Comparison of ENCODE assay signal across 10 cellular contexts in the genomic region with DNA sequence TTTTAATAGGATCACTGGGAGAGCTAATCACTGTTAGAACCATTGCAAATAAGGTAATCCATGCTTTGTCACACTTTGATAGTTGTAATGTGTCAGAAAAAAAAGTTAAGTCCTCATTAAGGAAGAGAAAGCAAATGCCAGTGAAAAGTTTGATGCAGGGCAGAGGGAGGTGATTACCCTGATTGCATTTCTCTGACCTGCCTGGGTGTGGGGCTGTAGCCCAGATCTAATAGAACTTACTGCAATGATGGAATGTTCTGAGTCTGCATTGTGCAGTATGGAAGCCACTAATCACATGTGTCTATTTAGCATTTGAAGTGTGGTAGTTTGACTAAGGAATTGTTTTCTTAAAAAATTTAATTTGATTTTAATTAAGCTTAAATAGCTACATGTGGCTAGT.
A peak's percentile ranks its signal among the peaks of the same experiment; 100 is the strongest.
DNase-seq lines count a peak whose midpoint lies in the region; ATAC-seq and TF ChIP-seq lines count a peak whose summit lies in the region.
"Had no signal": no experiment of that assay in that cellular context is flagged by ENCODE, and none has a peak within 500 bp of the region (broad histone marks: within the 10 kb centered on the region; RNA-seq: fewer than 3 reads in every experiment).

No MANE protein-coding gene starts in this region.

- H3K4me1 ChIP-seq in SK-N-SH (ENCODE audit: control insufficient read depth in 1 of 2, insufficient read depth in 2 of 2, low read depth in 1 of 2, low read length in 1 of 2): no peaks in the 10 kb centered on the region
- H3K4me1 ChIP-seq in adrenal gland (replicated peaks in 1 of 2): no peaks in the 10 kb centered on the region

- CTCF ChIA-PET in SK-N-SH (lab: Yijun Ruan, JAX): interaction anchor here (0.7 kb wide), 1 partner anchor 9 kb away, joined by 3 read pairs; no protein-coding TSS in a partner anchor

- no peaks in the 10 kb centered on the region for H3K79me2 ChIP-seq in SK-N-SH (ENCODE audit: insufficient read depth)

- TF ChIP-seq EP300 in SK-N-SH (IDR thresholded peaks at IDR 0.05; ENCODE audit: borderline replicate concordance in 1 of 2, low read depth in 1 of 2, low read length in 1 of 2): no peak

- H3K36me3 ChIP-seq in SK-N-SH (replicated peaks in 1 of 2; ENCODE audit: control insufficient read depth in 1 of 2, insufficient read depth in 2 of 2, low read length in 1 of 2) (no peaks in the 10 kb centered on the region), adrenal gland (replicated peaks in 1 of 2) (no peaks in the 10 kb centered on the region)

- H3K4me2 ChIP-seq in SK-N-SH: no peak overlapping the region

- TF ChIP-seq CTCF in SK-N-SH (IDR thresholded peaks at IDR 0.05) (peak; percentile 43; the same call in 1 of the 2 replicates), adrenal gland (IDR thresholded peaks at IDR 0.05) (peak in 2 of 6 experiments; percentile 6 to 17)

- H3K4me3 ChIP-seq in SK-N-SH (ENCODE audit: low read depth in 2 of 2, low read length in 1 of 2) (no peak overlapping the region), adrenal gland (no peak overlapping the region)

- H3K9me2 ChIP-seq in SK-N-SH: no peaks in the 10 kb centered on the region

- H3K9ac ChIP-seq in SK-N-SH: no peak overlapping the region

- intact Hi-C loops in adrenal gland (cut with DNase I): no loop called here

- H3K27ac ChIP-seq in SK-N-SH (ENCODE audit: low read depth in 2 of 2, low read length in 1 of 2): no peak overlapping the region
- H3K27ac ChIP-seq in adrenal gland: no peak overlapping the region

- peak; percentile 30 for TF ChIP-seq RAD21 in SK-N-SH (IDR thresholded peaks at IDR 0.05; ENCODE audit: low read length)

- POLR2A ChIA-PET in SK-N-SH (lab: Yijun Ruan, JAX): no interaction called here

- TF ChIP-seq POLR2A in adrenal gland (IDR thresholded peaks at IDR 0.05): no peak

- H3F3A ChIP-seq in SK-N-SH (replicated peaks; ENCODE audit: insufficient read depth): no peaks in the 10 kb centered on the region

- H3K27me3 ChIP-seq in SK-N-SH (ENCODE audit: insufficient read depth) (no peaks in the 10 kb centered on the region), adrenal gland (no peaks in the 10 kb centered on the region)

- H2AFZ ChIP-seq in SK-N-SH (ENCODE audit: low read depth): no peak overlapping the region

- peak; percentile 68 for ATAC-seq in HG03095 (IDR thresholded peaks at IDR 0.05; ENCODE audit: unreplicated experiment)

- no peaks in the 10 kb centered on the region for H4K20me1 ChIP-seq in SK-N-SH (ENCODE audit: insufficient read depth)

- H3K9me3 ChIP-seq in SK-N-SH (no peaks in the 10 kb centered on the region), adrenal gland (replicated peaks in 1 of 3) (no peaks in the 10 kb centered on the region)

- DNase-seq in DMS 273 (lab: John Stamatoyannopoulos, UW; ENCODE audit: unreplicated experiment) (peak; percentile 41), DMS 273 treated with DMSO at 0.1 percent for 48 hours (lab: John Stamatoyannopoulos, UW) (no peak), SK-N-SH (peak; percentile 6), pons (ENCODE audit: low spot score) (peak; percentile 44), adrenal gland (no peak), NCI-H2227 treated with DMSO at 0.1 percent for 48 hours (lab: John Stamatoyannopoulos, UW) (no peak), NCI-H510A treated with DMSO at 0.1 percent for 48 hours (lab: John Stamatoyannopoulos, UW) (no peak)
- DNase-seq: activated naive CD4-positive, alpha-beta T cell treated with anti-CD3 and anti-CD28 coated beads for 36 hours; stimulated activated naive CD4-positive, alpha-beta T cell had no signal

TF ChIP-seq in SK-N-SH, 30 proteins besides CTCF, POLR2A, EP300 and RAD21:
- TF ChIP-seq RFX5 (IDR thresholded peaks at IDR 0.05; ENCODE audit: low read length) (no peak), TEAD4 (IDR thresholded peaks at IDR 0.05; ENCODE audit: borderline replicate concordance, insufficient read depth) (no peak), GATA2 (CRISPR knock-in tag; IDR thresholded peaks at IDR 0.05) (no peak), YY1 (IDR thresholded peaks at IDR 0.05; ENCODE audit: low read depth) (no peak), NFIC (IDR thresholded peaks at IDR 0.05; ENCODE audit: borderline replicate concordance) (no peak), NRF1 (IDR thresholded peaks at IDR 0.05; ENCODE audit: low read depth, low read length) (no peak), GABPA (IDR thresholded peaks at IDR 0.05; ENCODE audit: low read depth) (no peak), RCOR1 (IDR thresholded peaks at IDR 0.05; ENCODE audit: low read length) (no peak), FOXM1 (IDR thresholded peaks at IDR 0.05; ENCODE audit: low read depth) (no peak), FOSL2 (IDR thresholded peaks at IDR 0.05; ENCODE audit: borderline replicate concordance, low read depth) (no peak), FOXJ3 (CRISPR knock-in tag; IDR thresholded peaks at IDR 0.05) (no peak)
- TF ChIP-seq, protein P1, sequence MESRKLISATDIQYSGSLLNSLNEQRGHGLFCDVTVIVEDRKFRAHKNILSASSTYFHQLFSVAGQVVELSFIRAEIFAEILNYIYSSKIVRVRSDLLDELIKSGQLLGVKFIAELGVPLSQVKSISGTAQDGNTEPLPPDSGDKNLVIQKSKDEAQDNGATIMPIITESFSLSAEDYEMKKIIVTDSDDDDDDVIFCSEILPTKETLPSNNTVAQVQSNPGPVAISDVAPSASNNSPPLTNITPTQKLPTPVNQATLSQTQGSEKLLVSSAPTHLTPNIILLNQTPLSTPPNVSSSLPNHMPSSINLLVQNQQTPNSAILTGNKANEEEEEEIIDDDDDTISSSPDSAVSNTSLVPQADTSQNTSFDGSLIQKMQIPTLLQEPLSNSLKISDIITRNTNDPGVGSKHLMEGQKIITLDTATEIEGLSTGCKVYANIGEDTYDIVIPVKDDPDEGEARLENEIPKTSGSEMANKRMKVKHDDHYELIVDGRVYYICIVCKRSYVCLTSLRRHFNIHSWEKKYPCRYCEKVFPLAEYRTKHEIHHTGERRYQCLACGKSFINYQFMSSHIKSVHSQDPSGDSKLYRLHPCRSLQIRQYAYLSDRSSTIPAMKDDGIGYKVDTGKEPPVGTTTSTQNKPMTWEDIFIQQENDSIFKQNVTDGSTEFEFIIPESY (IDR thresholded peaks at IDR 0.05; ENCODE audit: borderline replicate concordance, low read depth): no peak
- TF ChIP-seq, protein P2, sequence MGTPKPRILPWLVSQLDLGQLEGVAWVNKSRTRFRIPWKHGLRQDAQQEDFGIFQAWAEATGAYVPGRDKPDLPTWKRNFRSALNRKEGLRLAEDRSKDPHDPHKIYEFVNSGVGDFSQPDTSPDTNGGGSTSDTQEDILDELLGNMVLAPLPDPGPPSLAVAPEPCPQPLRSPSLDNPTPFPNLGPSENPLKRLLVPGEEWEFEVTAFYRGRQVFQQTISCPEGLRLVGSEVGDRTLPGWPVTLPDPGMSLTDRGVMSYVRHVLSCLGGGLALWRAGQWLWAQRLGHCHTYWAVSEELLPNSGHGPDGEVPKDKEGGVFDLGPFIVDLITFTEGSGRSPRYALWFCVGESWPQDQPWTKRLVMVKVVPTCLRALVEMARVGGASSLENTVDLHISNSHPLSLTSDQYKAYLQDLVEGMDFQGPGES (IDR thresholded peaks at IDR 0.05; ENCODE audit: low read depth, low read length): no peak
- TF ChIP-seq, protein P3, sequence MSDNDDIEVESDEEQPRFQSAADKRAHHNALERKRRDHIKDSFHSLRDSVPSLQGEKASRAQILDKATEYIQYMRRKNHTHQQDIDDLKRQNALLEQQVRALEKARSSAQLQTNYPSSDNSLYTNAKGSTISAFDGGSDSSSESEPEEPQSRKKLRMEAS (IDR thresholded peaks at IDR 0.05; ENCODE audit: low read depth): no peak
- TF ChIP-seq, protein P4, sequence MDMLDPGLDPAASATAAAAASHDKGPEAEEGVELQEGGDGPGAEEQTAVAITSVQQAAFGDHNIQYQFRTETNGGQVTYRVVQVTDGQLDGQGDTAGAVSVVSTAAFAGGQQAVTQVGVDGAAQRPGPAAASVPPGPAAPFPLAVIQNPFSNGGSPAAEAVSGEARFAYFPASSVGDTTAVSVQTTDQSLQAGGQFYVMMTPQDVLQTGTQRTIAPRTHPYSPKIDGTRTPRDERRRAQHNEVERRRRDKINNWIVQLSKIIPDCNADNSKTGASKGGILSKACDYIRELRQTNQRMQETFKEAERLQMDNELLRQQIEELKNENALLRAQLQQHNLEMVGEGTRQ (IDR thresholded peaks at IDR 0.05; ENCODE audit: borderline replicate concordance, low read depth, low read length): no peak

Comparison
In these comparisons a context has a peak if more than half of its experiments do, and no peak if none do; other contexts are left out.
1. DNase-seq: peak in DMS 273 (single experiment), SK-N-SH (single experiment) and pons (single experiment); none in DMS 273 treated with DMSO at 0.1 percent for 48 hours (single experiment), adrenal gland (0 of 7), NCI-H2227 treated with DMSO at 0.1 percent for 48 hours (single experiment) and NCI-H510A treated with DMSO at 0.1 percent for 48 hours (single experiment).